Comparison of ENCODE assay signal across 20 cellular contexts in genomic region chr7:157462840-157463239, GRCh38.
DNase-seq lines count a peak whose midpoint lies in the region; ATAC-seq lines count a peak whose summit lies in the region.
"Had no signal": no experiment of that assay in that cellular context is flagged by ENCODE, and none has a peak within 500 bp of the region (broad histone marks: within the 10 kb centered on the region; RNA-seq: fewer than 3 reads in every experiment).

No MANE protein-coding gene starts in this region.

- peak; percentile 23 for ATAC-seq in activated CD8-positive, alpha-beta memory T cell treated with anti-CD3 and anti-CD28 coated beads, Interleukin-2, amount 10 ng/mL, durations not matched to agents 7 days and 5 days
- ATAC-seq in activated CD8-positive, alpha-beta T cell treated with anti-CD3 and anti-CD28 coated beads, Interleukin-2, amount 10 ng/mL, durations not matched to agents 7 days and 5 days = no peak
- ATAC-seq in GM21515 (IDR thresholded peaks at IDR 0.05; ENCODE audit: unreplicated experiment) = no peak
- no peak for ATAC-seq in GM19395 (IDR thresholded peaks at IDR 0.05; ENCODE audit: unreplicated experiment)
- ATAC-seq: K562, left lung had no signal

- no peaks in the 10 kb centered on the region for H3K36me3 Mint-ChIP-seq in activated CD8-positive, alpha-beta memory T cell treated with anti-CD3 and anti-CD28 coated beads, Interleukin-2, amount 10 ng/mL, durations not matched to agents 7 days and 5 days
- no peaks in the 10 kb centered on the region for H3K36me3 Mint-ChIP-seq in activated CD8-positive, alpha-beta T cell treated with anti-CD3 and anti-CD28 coated beads, Interleukin-2, amount 10 ng/mL, durations not matched to agents 7 days and 5 days (ENCODE audit: low read depth)

- CTCF ChIA-PET in activated CD8-positive, alpha-beta memory T cell treated with anti-CD3 and anti-CD28 coated beads, Interleukin-2, amount 10 ng/mL, durations not matched to agents 7 days and 5 days (lab: Charles Lee) = no interaction called here
- CTCF ChIA-PET in activated CD8-positive, alpha-beta T cell treated with anti-CD3 and anti-CD28 coated beads, Interleukin-2, amount 10 ng/mL, durations not matched to agents 7 days and 5 days (lab: Charles Lee) = interaction anchor here (0.7 kb wide), 1 partner anchor 8 kb away, joined by 3 read pairs; no protein-coding TSS in a partner anchor

- H3K27me3 Mint-ChIP-seq in activated CD8-positive, alpha-beta memory T cell treated with anti-CD3 and anti-CD28 coated beads, Interleukin-2, amount 10 ng/mL, durations not matched to agents 7 days and 5 days = peaks cover 24% of the 10 kb centered on the region
- H3K27me3 Mint-ChIP-seq in activated CD8-positive, alpha-beta T cell treated with anti-CD3 and anti-CD28 coated beads, Interleukin-2, amount 10 ng/mL, durations not matched to agents 7 days and 5 days (ENCODE audit: low read depth) = peaks cover 13% of the 10 kb centered on the region

- H3K4ac ChIP-seq in neuronal stem cell (ENCODE audit: low read length) = no peak overlapping the region

- H3K27me3 ChIP-seq in neuronal stem cell (ENCODE audit: control insufficient read depth in 3 of 3, insufficient read depth in 3 of 3, low read depth in 1 of 3, low read length in 3 of 3) = no peaks in the 10 kb centered on the region
- H3K27me3 ChIP-seq: vagina had no signal

- peak; percentile 40 for DNase-seq in activated CD8-positive, alpha-beta memory T cell treated with anti-CD3 and anti-CD28 coated beads, Interleukin-2, amount 10 ng/mL, durations not matched to agents 7 days and 5 days
- DNase-seq in activated CD8-positive, alpha-beta memory T cell treated with anti-CD3 and anti-CD28 coated beads, Interleukin-2, amount 50 U/mL, for 4 hours = no peak
- DNase-seq in HT-29 (ENCODE audit: low spot score) (peak; percentile 9), neuronal stem cell (ENCODE audit: low spot score) (no peak), NCI-H128 (lab: John Stamatoyannopoulos, UW; ENCODE audit: unreplicated experiment) (no peak)
- DNase-seq in activated CD8-positive, alpha-beta T cell treated with anti-CD3 and anti-CD28 coated beads, Interleukin-2, amount 10 ng/mL, durations not matched to agents 7 days and 5 days = peak; percentile 18
- DNase-seq: ACHN; activated gamma-delta T cell; endodermal cell; left lung; NCI-H2029 treated with DMSO at 0.1 percent for 48 hours; NCI-H446; NK-92 treated with Interleukin-12 subunit alpha and Interleukin-12 subunit beta, amount 100 ng/mL, for 24 hours; occipital lobe had no signal

- H3K9ac ChIP-seq in neuronal stem cell (ENCODE audit: low read depth, low read length, poor library complexity) = no peak overlapping the region

- H4K8ac ChIP-seq in neuronal stem cell (ENCODE audit: low read depth, low read length) = no peak overlapping the region

- peak overlapping the region; percentile 35 for H2BK12ac ChIP-seq in neuronal stem cell (ENCODE audit: low read length)

- no CpG with 5 or more reads among the region's 10 CpGs for WGBS in neuronal stem cell (ENCODE audit: extremely low coverage in 2 of 2, insufficient read length in 2 of 2, insufficient replicate concordance in 1 of 2), 2 donors

- no peak overlapping the region for H2BK5ac ChIP-seq in neuronal stem cell (ENCODE audit: low read length)

- peak overlapping the region; percentile 61 for H3K14ac ChIP-seq in neuronal stem cell (ENCODE audit: low read length)

- H3K23ac ChIP-seq in neuronal stem cell (ENCODE audit: low read depth, low read length, poor library complexity) = no peak overlapping the region

- H4K91ac ChIP-seq in neuronal stem cell (ENCODE audit: low read depth, low read length, poor library complexity) = no peak overlapping the region

- H3K4me1 ChIP-seq in neuronal stem cell (ENCODE audit: control insufficient read depth in 2 of 2, insufficient read depth in 1 of 2, low read depth in 1 of 2, low read length in 2 of 2) = peaks cover 26 to 66% of the 10 kb centered on the region in 2 donors
- H3K4me1 ChIP-seq: left lung, right atrium auricular region, vagina had no signal

- peak overlapping the region; percentile 9 for H3K18ac ChIP-seq in neuronal stem cell (ENCODE audit: low read length)

- no peak overlapping the region for H2BK15ac ChIP-seq in neuronal stem cell (ENCODE audit: low read length)

- H2BK120ac ChIP-seq in neuronal stem cell (ENCODE audit: low read depth, low read length) = no peak overlapping the region

- no peaks in the 10 kb centered on the region for H3K36me3 ChIP-seq in neuronal stem cell (replicated peaks in 1 of 2; ENCODE audit: control insufficient read depth in 2 of 2, insufficient read depth in 2 of 2, low read length in 2 of 2)
- H3K36me3 ChIP-seq: left lung, right atrium auricular region, suprapubic skin, vagina had no signal

- H3K9me3 Mint-ChIP-seq in activated CD8-positive, alpha-beta memory T cell treated with anti-CD3 and anti-CD28 coated beads, Interleukin-2, amount 10 ng/mL, durations not matched to agents 7 days and 5 days (ENCODE audit: low read depth) = no peaks in the 10 kb centered on the region
- H3K9me3 Mint-ChIP-seq in activated CD8-positive, alpha-beta T cell treated with anti-CD3 and anti-CD28 coated beads, Interleukin-2, amount 10 ng/mL, durations not matched to agents 7 days and 5 days (ENCODE audit: insufficient read depth) = no peaks in the 10 kb centered on the region
- H3K9me3 Mint-ChIP-seq: endodermal cell had no signal

- POLR2A ChIA-PET in activated CD8-positive, alpha-beta T cell treated with anti-CD3 and anti-CD28 coated beads, Interleukin-2, amount 10 ng/mL, durations not matched to agents 7 days and 5 days (lab: Charles Lee) = interaction anchor here (0.9 kb wide), 1 partner anchor 122 kb away, joined by 3 read pairs; no protein-coding TSS in a partner anchor

- H3K4me3 Mint-ChIP-seq in activated CD8-positive, alpha-beta memory T cell treated with anti-CD3 and anti-CD28 coated beads, Interleukin-2, amount 10 ng/mL, durations not matched to agents 7 days and 5 days = no peak overlapping the region
- no peak overlapping the region for H3K4me3 Mint-ChIP-seq in activated CD8-positive, alpha-beta T cell treated with anti-CD3 and anti-CD28 coated beads, Interleukin-2, amount 10 ng/mL, durations not matched to agents 7 days and 5 days
- H3K4me3 Mint-ChIP-seq: endodermal cell had no signal

- H2AFZ ChIP-seq in neuronal stem cell (ENCODE audit: low read length) = no peak overlapping the region

- H3K79me1 ChIP-seq in neuronal stem cell (ENCODE audit: low read depth, low read length) = no peaks in the 10 kb centered on the region

- no peak overlapping the region for H3K4me3 ChIP-seq in neuronal stem cell (ENCODE audit: low read length in 2 of 2)
- H3K4me3 ChIP-seq: K562, left lung, right atrium auricular region, suprapubic skin, vagina had no signal

- H2AK5ac ChIP-seq in neuronal stem cell (ENCODE audit: low read depth, low read length) = no peak overlapping the region

- H3K4me2 ChIP-seq in neuronal stem cell (ENCODE audit: insufficient read depth, low read length, poor library complexity, severe bottlenecking) = no peak overlapping the region

- no peak overlapping the region for H3K27ac ChIP-seq in neuronal stem cell (replicated peaks; ENCODE audit: low read length)
- H3K27ac ChIP-seq: left lung, right atrium auricular region, suprapubic skin, vagina had no signal

- peaks cover 10% of the 10 kb centered on the region for H3K4me1 Mint-ChIP-seq in activated CD8-positive, alpha-beta memory T cell treated with anti-CD3 and anti-CD28 coated beads, Interleukin-2, amount 10 ng/mL, durations not matched to agents 7 days and 5 days
- peaks cover 11% of the 10 kb centered on the region for H3K4me1 Mint-ChIP-seq in activated CD8-positive, alpha-beta T cell treated with anti-CD3 and anti-CD28 coated beads, Interleukin-2, amount 10 ng/mL, durations not matched to agents 7 days and 5 days (ENCODE audit: low read depth)

- H3K27ac Mint-ChIP-seq in activated CD8-positive, alpha-beta memory T cell treated with anti-CD3 and anti-CD28 coated beads, Interleukin-2, amount 10 ng/mL, durations not matched to agents 7 days and 5 days = no peak overlapping the region
- H3K27ac Mint-ChIP-seq in activated CD8-positive, alpha-beta T cell treated with anti-CD3 and anti-CD28 coated beads, Interleukin-2, amount 10 ng/mL, durations not matched to agents 7 days and 5 days = peak overlapping the region; percentile 69
- H3K27ac Mint-ChIP-seq: endodermal cell had no signal

- H3K9me3 ChIP-seq in neuronal stem cell (replicated peaks in 1 of 2; ENCODE audit: control insufficient read depth in 2 of 2, insufficient read depth in 1 of 2, low read depth in 1 of 2, low read length in 2 of 2) = peaks cover 0 to 3% of the 10 kb centered on the region in 2 donors
- H3K9me3 ChIP-seq: left lung, right atrium auricular region, suprapubic skin, vagina had no signal

Comparison
In these comparisons a context has a peak if more than half of its experiments do, and no peak if none do; other contexts are left out.
1. DNase-seq: peak in activated CD8-positive, alpha-beta memory T cell treated with anti-CD3 and anti-CD28 coated beads, Interleukin-2, amount 10 ng/mL, durations not matched to agents 7 days and 5 days (single experiment), HT-29 (single experiment) and activated CD8-positive, alpha-beta T cell treated with anti-CD3 and anti-CD28 coated beads, Interleukin-2, amount 10 ng/mL, durations not matched to agents 7 days and 5 days (single experiment); none in activated CD8-positive, alpha-beta memory T cell treated with anti-CD3 and anti-CD28 coated beads, Interleukin-2, amount 50 U/mL, for 4 hours (single experiment), neuronal stem cell (single experiment) and NCI-H128 (single experiment).